ENCODE assay signal across 24 cellular contexts in the genomic region with DNA sequence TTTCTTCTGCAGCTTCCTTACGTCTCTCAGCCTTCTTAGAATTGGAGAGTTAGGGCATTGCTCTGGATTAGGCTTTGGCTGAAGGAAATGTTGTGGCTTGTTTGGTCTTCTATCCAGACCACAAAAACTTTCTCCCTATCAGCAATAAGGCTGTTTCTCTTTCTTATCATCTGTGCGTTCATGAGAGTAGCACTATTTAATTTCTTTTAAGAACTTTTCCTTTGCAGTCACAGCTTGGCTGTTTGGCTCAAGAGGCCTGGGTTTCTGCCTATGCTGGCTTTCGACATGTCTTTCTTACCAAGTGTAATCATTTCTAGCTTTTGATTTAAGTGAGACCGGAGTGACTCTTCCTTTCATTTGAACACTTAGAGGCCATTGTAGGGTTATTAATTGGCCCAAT.
"Had no signal": no experiment of that assay in that cellular context is flagged by ENCODE, and none has a peak within 500 bp of the region (broad histone marks: within the 10 kb centered on the region; RNA-seq: fewer than 3 reads in every experiment).

No MANE protein-coding gene starts in this region.

- ATAC-seq: effector memory CD8-positive, alpha-beta T cell; foreskin keratinocyte; lower lobe of right lung; right lobe of liver; stimulated activated memory B cell treated with anti-CD40 and anti-IgM and Interleukin-4, amounts not matched to agents 10 μg/mL and 1 μg/mL and 100 μg/mL, for 72 hours had no signal

- H3K27ac ChIP-seq: epithelial cell of prostate, esophagus muscularis mucosa, foreskin keratinocyte, hepatocyte, left ventricle myocardium inferior, lower lobe of right lung, parathyroid adenoma, prostate gland, right lobe of liver, spleen, stomach, thyroid gland had no signal

- H3K27me3 ChIP-seq: esophagus muscularis mucosa, foreskin keratinocyte, hepatocyte, right lobe of liver, spleen, stomach, thyroid gland had no signal

- H3K27me3 Mint-ChIP-seq: dendritic cell treated with granulocyte-macrophage colony-stimulating factor and Interleukin-4, amounts not matched to agents 40 ng/mL and 50 ng/mL, for 4 days; effector memory CD8-positive, alpha-beta T cell; memory B cell; stimulated activated memory B cell treated with anti-CD40 and anti-IgM and Interleukin-4, amounts not matched to agents 10 μg/mL and 1 μg/mL and 100 μg/mL, for 72 hours; type B pancreatic cell had no signal

- H3K9me3 Mint-ChIP-seq: dendritic cell treated with granulocyte-macrophage colony-stimulating factor and Interleukin-4, amounts not matched to agents 40 ng/mL and 50 ng/mL, for 4 days; memory B cell; nephron; stimulated activated memory B cell treated with anti-CD40 and anti-IgM and Interleukin-4, amounts not matched to agents 10 μg/mL and 1 μg/mL and 100 μg/mL, for 72 hours had no signal

- H3K27ac Mint-ChIP-seq: dendritic cell treated with granulocyte-macrophage colony-stimulating factor and Interleukin-4, amounts not matched to agents 40 ng/mL and 50 ng/mL, for 4 days; effector memory CD8-positive, alpha-beta T cell; memory B cell; mesothelial cell of epicardium; nephron; stimulated activated memory B cell treated with anti-CD40 and anti-IgM and Interleukin-4, amounts not matched to agents 10 μg/mL and 1 μg/mL and 100 μg/mL, for 72 hours; type B pancreatic cell had no signal

- H3K4me3 ChIP-seq: esophagus muscularis mucosa, hepatocyte, left ventricle myocardium inferior, lower lobe of right lung, prostate gland, right lobe of liver, spleen, stomach, thyroid gland had no signal

- DNase-seq: effector memory CD8-positive, alpha-beta T cell; foreskin keratinocyte; kidney; left cardiac atrium; left ventricle myocardium inferior; lower lobe of right lung; right lobe of liver; spleen; stimulated activated CD4-positive, alpha-beta T cell treated with anti-CD3 and anti-CD28 coated beads, Interleukin-15, amount 100 ng/mL, for 24 hours; stimulated activated CD4-positive, alpha-beta T cell treated with anti-CD3 and anti-CD28 coated beads, Interleukin-1b, Interleukin-23, amount 100 ng/mL, for 48 hours; stimulated activated CD4-positive, alpha-beta T cell treated with anti-CD3 and anti-CD28 coated beads, Interleukin-4, amount 100 ng/mL, for 24 hours; stomach; thyroid gland had no signal

- H3K4me3 Mint-ChIP-seq: dendritic cell treated with granulocyte-macrophage colony-stimulating factor and Interleukin-4, amounts not matched to agents 40 ng/mL and 50 ng/mL, for 4 days; effector memory CD8-positive, alpha-beta T cell; memory B cell; mesothelial cell of epicardium; nephron; stimulated activated memory B cell treated with anti-CD40 and anti-IgM and Interleukin-4, amounts not matched to agents 10 μg/mL and 1 μg/mL and 100 μg/mL, for 72 hours; type B pancreatic cell had no signal

- H3K36me3 Mint-ChIP-seq: memory B cell; stimulated activated memory B cell treated with anti-CD40 and anti-IgM and Interleukin-4, amounts not matched to agents 10 μg/mL and 1 μg/mL and 100 μg/mL, for 72 hours had no signal

- H3K4me1 ChIP-seq: foreskin keratinocyte, left ventricle myocardium inferior, parathyroid adenoma, prostate gland, right lobe of liver, spleen, stomach had no signal

- H3K36me3 ChIP-seq: lower lobe of right lung, prostate gland, right lobe of liver, spleen, stomach, thyroid gland had no signal

- H3K9me3 ChIP-seq: esophagus muscularis mucosa, left ventricle myocardium inferior, lower lobe of right lung, prostate gland, right lobe of liver, spleen, stomach, thyroid gland had no signal

- H3K4me1 Mint-ChIP-seq: memory B cell; mesothelial cell of epicardium; nephron; stimulated activated memory B cell treated with anti-CD40 and anti-IgM and Interleukin-4, amounts not matched to agents 10 μg/mL and 1 μg/mL and 100 μg/mL, for 72 hours had no signal
